In the genomic region with DNA sequence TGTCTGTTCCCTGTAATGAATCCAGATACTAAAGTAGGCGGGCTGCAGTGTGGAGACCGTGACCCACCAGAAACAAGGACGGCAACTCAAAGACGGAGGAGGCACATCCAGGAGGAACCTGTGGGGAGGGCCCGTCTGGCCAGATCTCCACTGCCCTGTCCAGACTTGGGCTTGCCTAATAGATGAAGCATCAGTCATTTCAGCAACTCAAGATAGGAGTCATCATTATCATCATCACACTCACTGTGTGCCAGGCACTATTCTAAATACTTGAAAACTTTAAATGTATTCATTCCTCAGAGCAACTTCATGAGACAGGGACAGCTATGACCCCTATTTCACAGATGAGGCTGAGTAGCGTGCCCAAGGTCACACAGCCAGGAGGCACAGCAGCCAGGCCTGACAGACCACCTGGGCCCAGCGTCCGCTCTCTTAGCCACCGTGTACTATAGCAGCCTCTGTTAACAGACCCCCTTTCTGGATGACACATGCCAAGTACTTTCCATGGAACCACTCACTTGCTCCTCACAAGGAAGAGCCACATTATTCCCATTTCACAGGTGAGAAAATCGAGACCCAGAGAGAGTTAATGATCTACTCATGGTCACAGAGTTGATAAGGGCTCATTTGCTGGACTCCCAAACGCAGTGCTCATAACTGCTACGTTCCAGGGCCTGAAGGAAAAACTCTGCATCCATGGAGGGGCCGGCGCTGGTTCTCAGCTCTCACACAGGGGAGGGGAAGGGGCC, we compare ENCODE assay signal across 25 cellular contexts. TPM values are rescaled to one million over a fixed set of nuclear protein-coding genes. Genes with fewer than 3 reads are reported as not detected.
DNase-seq lines count a peak whose midpoint lies in the region; ATAC-seq and TF ChIP-seq lines count a peak whose summit lies in the region.
"Had no signal": no experiment of that assay in that cellular context is flagged by ENCODE, and none has a peak within 500 bp of the region (broad histone marks: within the 10 kb centered on the region; RNA-seq: fewer than 3 reads in every experiment).

No MANE protein-coding gene starts in this region.

- intact Hi-C loops in activated T-helper 1 cell treated with anti-CD3 and anti-CD28 coated beads, Interleukin-12 subunit alpha, Interleukin-12 subunit beta, Interleukin-2, Interleukin-4 antibody, amounts not matched to agents 30 ng/mL and 10 ng/mL and 1 ng/mL, durations not matched to agents 14 hours and 24 hours and 36 hours (cut with micrococcal nuclease): no loop called here
- intact Hi-C loops in posterior vena cava (cut with DNase I): no loop called here

- no peaks in the 10 kb centered on the region for H3K36me3 Mint-ChIP-seq in T-helper 2 cell treated with Interferon-gamma antibody and Interleukin-4, amounts not matched to agents 5 μg/mL and 100 μg/mL, for 36 hours (ENCODE audit: low read depth)
- H3K36me3 Mint-ChIP-seq in activated T-helper 1 cell treated with anti-CD3 and anti-CD28 coated beads, Interleukin-12 subunit alpha, Interleukin-12 subunit beta, Interleukin-2, Interleukin-4 antibody, amounts not matched to agents 30 ng/mL and 10 ng/mL and 1 ng/mL, durations not matched to agents 14 hours and 24 hours and 36 hours (ENCODE audit: low read depth): peaks cover 6% of the 10 kb centered on the region
- H3K36me3 Mint-ChIP-seq: CD8-positive, alpha-beta T cell had no signal

- H3K4me3 Mint-ChIP-seq in T-helper 2 cell treated with Interferon-gamma antibody and Interleukin-4, amounts not matched to agents 5 μg/mL and 100 μg/mL, for 36 hours: no peak overlapping the region
- no peak overlapping the region for H3K4me3 Mint-ChIP-seq in activated T-helper 1 cell treated with anti-CD3 and anti-CD28 coated beads, Interleukin-12 subunit alpha, Interleukin-12 subunit beta, Interleukin-2, Interleukin-4 antibody, amounts not matched to agents 30 ng/mL and 10 ng/mL and 1 ng/mL, durations not matched to agents 14 hours and 24 hours and 36 hours
- H3K4me3 Mint-ChIP-seq: B cell; CD8-positive, alpha-beta T cell; IgD-negative memory B cell had no signal

- in situ Hi-C loops in G401 (cut with HindIII; ENCODE audit: low sequenced_read_pairs): no loop called here

- TF ChIP-seq CTCF in epithelial cell of esophagus (IDR thresholded peaks at IDR 0.05; ENCODE audit: insufficient read depth, low read depth, low read length, missing control alignments): no peak

- peaks cover 31% of the 10 kb centered on the region for H3K4me1 Mint-ChIP-seq in T-helper 2 cell treated with Interferon-gamma antibody and Interleukin-4, amounts not matched to agents 5 μg/mL and 100 μg/mL, for 36 hours (ENCODE audit: low read depth)
- peaks cover 34% of the 10 kb centered on the region for H3K4me1 Mint-ChIP-seq in activated T-helper 1 cell treated with anti-CD3 and anti-CD28 coated beads, Interleukin-12 subunit alpha, Interleukin-12 subunit beta, Interleukin-2, Interleukin-4 antibody, amounts not matched to agents 30 ng/mL and 10 ng/mL and 1 ng/mL, durations not matched to agents 14 hours and 24 hours and 36 hours (ENCODE audit: low read depth)

- H3K4me3 ChIP-seq in epithelial cell of esophagus (ENCODE audit: low read length): no peak overlapping the region

- peak overlapping the region; percentile 15 for H3K27ac Mint-ChIP-seq in T-helper 2 cell treated with Interferon-gamma antibody and Interleukin-4, amounts not matched to agents 5 μg/mL and 100 μg/mL, for 36 hours
- H3K27ac Mint-ChIP-seq in activated T-helper 1 cell treated with anti-CD3 and anti-CD28 coated beads, Interleukin-12 subunit alpha, Interleukin-12 subunit beta, Interleukin-2, Interleukin-4 antibody, amounts not matched to agents 30 ng/mL and 10 ng/mL and 1 ng/mL, durations not matched to agents 14 hours and 24 hours and 36 hours: peak overlapping the region; percentile 7
- H3K27ac Mint-ChIP-seq: B cell; CD8-positive, alpha-beta T cell; IgD-negative memory B cell had no signal

- no peak for DNase-seq in T-helper 2 cell treated with Interferon-gamma antibody and Interleukin-4, amounts not matched to agents 5 μg/mL and 100 μg/mL, for 36 hours (ENCODE audit: low spot score)
- DNase-seq in T-helper 2 cell: no peak
- no peak for DNase-seq in activated T-helper 1 cell treated with anti-CD3 and anti-CD28 coated beads, Interleukin-12 subunit alpha, Interleukin-12 subunit beta, Interleukin-2, Interleukin-4 antibody, amounts not matched to agents 30 ng/mL and 10 ng/mL and 1 ng/mL, durations not matched to agents 14 hours and 24 hours and 36 hours (ENCODE audit: low spot score)
- peak; percentile 27 for DNase-seq in epithelial cell of esophagus (ENCODE audit: low read depth)
- DNase-seq in posterior vena cava (ENCODE audit: low spot score): peak; percentile 25
- DNase-seq in G401 (ENCODE audit: low spot score): no peak
- DNase-seq in activated T-cell treated with anti-CD3 and anti-CD28 coated beads for 4 hours: no peak
- DNase-seq: Caco-2, DMS 273 treated with DMSO at 0.1 percent for 48 hours, DMS79, EL, GF-D8, NCI-H1048, NCI-H1417, NCI-H1694 treated with DMSO at 0.1 percent for 48 hours, NCI-H2081, NCI-H2171, NCI-H345, NCI-H524, NCI-H748 treated with DMSO at 0.1 percent for 48 hours, SK-N-SH had no signal

- no peak for ATAC-seq in GM21381 (IDR thresholded peaks at IDR 0.05; ENCODE audit: unreplicated experiment)
- ATAC-seq: CD8-positive, alpha-beta T cell had no signal

- peaks cover 4% of the 10 kb centered on the region for H3K9me3 Mint-ChIP-seq in T-helper 2 cell treated with Interferon-gamma antibody and Interleukin-4, amounts not matched to agents 5 μg/mL and 100 μg/mL, for 36 hours
- H3K9me3 Mint-ChIP-seq in activated T-helper 1 cell treated with anti-CD3 and anti-CD28 coated beads, Interleukin-12 subunit alpha, Interleukin-12 subunit beta, Interleukin-2, Interleukin-4 antibody, amounts not matched to agents 30 ng/mL and 10 ng/mL and 1 ng/mL, durations not matched to agents 14 hours and 24 hours and 36 hours: peaks cover 5% of the 10 kb centered on the region
- H3K9me3 Mint-ChIP-seq: CD8-positive, alpha-beta T cell had no signal

- no peaks in the 10 kb centered on the region for H3K27me3 Mint-ChIP-seq in T-helper 2 cell treated with Interferon-gamma antibody and Interleukin-4, amounts not matched to agents 5 μg/mL and 100 μg/mL, for 36 hours (ENCODE audit: low read depth)
- no peaks in the 10 kb centered on the region for H3K27me3 Mint-ChIP-seq in activated T-helper 1 cell treated with anti-CD3 and anti-CD28 coated beads, Interleukin-12 subunit alpha, Interleukin-12 subunit beta, Interleukin-2, Interleukin-4 antibody, amounts not matched to agents 30 ng/mL and 10 ng/mL and 1 ng/mL, durations not matched to agents 14 hours and 24 hours and 36 hours (ENCODE audit: insufficient read depth)

RNA-seq across cellular contexts. Expression of gene IL4, which starts 4.9 kb away (rescaled TPM):
- 56.9 and 57.1 TPM in 2 replicates for total RNA-seq in activated T-helper 1 cell treated with anti-CD3 and anti-CD28 coated beads, Interleukin-12 subunit alpha, Interleukin-12 subunit beta, Interleukin-2, Interleukin-4 antibody, amounts not matched to agents 30 ng/mL and 10 ng/mL and 1 ng/mL, durations not matched to agents 14 hours and 24 hours and 36 hours
- total RNA-seq in posterior vena cava: not detected
- not detected in 2 replicates for total RNA-seq in G401 (2014; rRNA removed; shearing (Covaris generic))
- total RNA-seq: B cell; Caco-2; CD8-positive, alpha-beta T cell had no signal

RNA-seq across cellular contexts. Expression of gene IL13, which starts 10.9 kb away (rescaled TPM):
- 294 and 308 TPM in 2 replicates for total RNA-seq in activated T-helper 1 cell treated with anti-CD3 and anti-CD28 coated beads, Interleukin-12 subunit alpha, Interleukin-12 subunit beta, Interleukin-2, Interleukin-4 antibody, amounts not matched to agents 30 ng/mL and 10 ng/mL and 1 ng/mL, durations not matched to agents 14 hours and 24 hours and 36 hours
- under 1 TPM in 1 of 2 donors, not detected in 1; 0.29 TPM for total RNA-seq in posterior vena cava
- not detected in 2 replicates for total RNA-seq in G401 (2014; rRNA removed; shearing (Covaris generic))
- total RNA-seq: Caco-2; CD8-positive, alpha-beta T cell had no signal

Comparison
In these comparisons a context has a peak if more than half of its experiments do, and no peak if none do; other contexts are left out.
1. DNase-seq: peak in epithelial cell of esophagus (single experiment) and posterior vena cava (single experiment); none in T-helper 2 cell treated with Interferon-gamma antibody and Interleukin-4, amounts not matched to agents 5 μg/mL and 100 μg/mL, for 36 hours (single experiment), T-helper 2 cell (0 of 5), activated T-helper 1 cell treated with anti-CD3 and anti-CD28 coated beads, Interleukin-12 subunit alpha, Interleukin-12 subunit beta, Interleukin-2, Interleukin-4 antibody, amounts not matched to agents 30 ng/mL and 10 ng/mL and 1 ng/mL, durations not matched to agents 14 hours and 24 hours and 36 hours (single experiment), G401 (single experiment) and activated T-cell treated with anti-CD3 and anti-CD28 coated beads for 4 hours (single experiment).
2. RNA of gene IL4, which starts 4.9 kb away (total RNA-seq): 56.9 to 57.1 TPM in activated T-helper 1 cell treated with anti-CD3 and anti-CD28 coated beads, Interleukin-12 subunit alpha, Interleukin-12 subunit beta, Interleukin-2, Interleukin-4 antibody, amounts not matched to agents 30 ng/mL and 10 ng/mL and 1 ng/mL, durations not matched to agents 14 hours and 24 hours and 36 hours; not detected in posterior vena cava and not detected in G401; every median in the first group is over 10 times any median in the second.
3. RNA of gene IL13, which starts 10.9 kb away (total RNA-seq): 294 to 308 TPM in activated T-helper 1 cell treated with anti-CD3 and anti-CD28 coated beads, Interleukin-12 subunit alpha, Interleukin-12 subunit beta, Interleukin-2, Interleukin-4 antibody, amounts not matched to agents 30 ng/mL and 10 ng/mL and 1 ng/mL, durations not matched to agents 14 hours and 24 hours and 36 hours; 0.29 TPM in posterior vena cava and not detected in G401; every median in the first group is over 100 times any median in the second.